Comparison of ENCODE assay signal across 19 cellular contexts in the genomic region with DNA sequence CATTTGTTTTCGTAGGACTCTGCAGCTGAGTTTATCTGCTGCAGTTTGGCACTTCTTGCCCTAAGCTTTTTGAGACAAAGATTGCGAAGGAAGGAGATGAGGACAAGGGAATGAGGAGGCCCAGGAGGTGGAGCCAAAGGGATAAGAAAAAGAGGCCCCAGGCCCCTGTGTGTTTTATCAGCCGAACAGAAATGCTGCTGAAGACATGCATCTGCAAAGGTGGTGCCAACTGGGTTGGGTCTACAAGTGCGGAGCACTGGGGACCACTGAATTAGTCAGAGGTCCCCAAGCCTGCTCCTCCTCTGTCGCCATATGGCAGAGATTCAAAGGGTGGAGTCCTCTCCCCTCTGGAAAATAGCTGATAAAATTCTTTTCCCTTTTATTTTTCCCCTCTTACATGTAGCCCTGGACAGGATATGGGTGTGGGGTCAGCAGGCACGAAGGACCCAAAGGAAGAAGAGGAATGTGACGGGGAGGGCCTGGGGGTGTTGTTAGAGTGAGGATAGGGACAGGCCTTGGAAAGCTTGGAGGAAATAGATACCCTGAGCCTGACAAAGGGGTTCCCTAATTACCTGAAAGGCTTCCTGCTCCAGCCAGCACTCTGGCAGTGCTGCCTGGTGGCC. TPM values are rescaled to one million over a fixed set of nuclear protein-coding genes. Genes with fewer than 3 reads are reported as not detected.
DNase-seq lines count a peak whose midpoint lies in the region; ATAC-seq, FAIRE-seq and TF ChIP-seq lines count a peak whose summit lies in the region.
"Had no signal": no experiment of that assay in that cellular context is flagged by ENCODE, and none has a peak within 500 bp of the region (broad histone marks: within the 10 kb centered on the region; RNA-seq: fewer than 3 reads in every experiment).

No MANE protein-coding gene starts in this region.

- no peaks in the 10 kb centered on the region for H4K20me1 ChIP-seq in endothelial cell of umbilical vein (replicated peaks; ENCODE audit: control insufficient read depth, extremely low read depth, insufficient read depth, low read length)

- no peak for TF ChIP-seq POLR2A in endothelial cell of umbilical vein (IDR thresholded peaks at IDR 0.05; ENCODE audit: low read depth, low read length)
- TF ChIP-seq POLR2A in thyroid gland (IDR thresholded peaks at IDR 0.05), result no peak

- H3K79me2 ChIP-seq in endothelial cell of umbilical vein (ENCODE audit: control insufficient read depth, insufficient read depth, low read length), result no peaks in the 10 kb centered on the region

- H3K27me3 ChIP-seq in endothelial cell of umbilical vein (ENCODE audit: control insufficient read depth in 2 of 2, insufficient read depth in 2 of 2, low read length in 2 of 2) (peaks cover 5 to 16% of the 10 kb centered on the region in 2 experiments), lung (ENCODE audit: control insufficient read depth, insufficient read depth) (no peaks in the 10 kb centered on the region), thyroid gland (no peaks in the 10 kb centered on the region)

- BruUV-seq in endothelial cell of umbilical vein (replicated peaks; lab: Mats Ljungman, UMichigan), result no TSS peak

- H3K27ac ChIP-seq in endothelial cell of umbilical vein (ENCODE audit: insufficient read depth, low read depth, low read length) (no peak overlapping the region), lung (ENCODE audit: low read depth in 1 of 2, low read length in 1 of 2) (peak overlapping the region; percentile 57 to 80), thyroid gland (peak overlapping the region; percentile 9 to 63 (median 56))
- H3K27ac ChIP-seq: neutrophil had no signal

- no peaks in the 10 kb centered on the region for H3K9me1 ChIP-seq in endothelial cell of umbilical vein (replicated peaks; ENCODE audit: control insufficient read depth, extremely low read depth, insufficient read depth, low read length)

- POLR2A ChIA-PET in endothelial cell of umbilical vein (lab: Charles Lee), result interaction anchor here (1.2 kb wide), 1 partner anchor 55 kb away, joined by 3 read pairs; no protein-coding TSS in a partner anchor

- DNase-seq in SKM-1 (lab: John Stamatoyannopoulos, UW; ENCODE audit: unreplicated experiment) (peak; percentile 29), endothelial cell of umbilical vein (ENCODE audit: low read depth, low spot score) (peak; percentile 50), lung (ENCODE audit: low spot score) (no peak), thyroid gland (peak; percentile 17 to 23), NCI-H1417 (lab: John Stamatoyannopoulos, UW) (no peak), GM13976 (ENCODE audit: low spot score) (no peak)
- no peak for DNase-seq in stimulated activated CD4-positive, alpha-beta T cell treated with anti-CD3 and anti-CD28 coated beads, Interleukin-12 subunit alpha, Interleukin-12 subunit beta, amount 100 ng/mL, for 4 hours
- DNase-seq: activated CD4-positive, alpha-beta T cell treated with anti-CD3 and anti-CD28 coated beads, Interleukin-2, amount 10 ng/mL, durations not matched to agents 7 days and 5 days; BE2C; GOT3; mesenchymal stem cell; NCI-H187; NCI-H69; small intestine had no signal

- peak overlapping the region; percentile 8 for H2AFZ ChIP-seq in endothelial cell of umbilical vein (ENCODE audit: low read depth, low read length)

- ATAC-seq in lung (ENCODE audit: insufficient read depth, low FRiP score) (no peak), HG03025 (IDR thresholded peaks at IDR 0.05; ENCODE audit: low FRiP score, unreplicated experiment) (no peak)
- ATAC-seq: esophagus mucosa had no signal

- FAIRE-seq in endothelial cell of umbilical vein (lab: Jason Lieb, UNC), result no peak
- FAIRE-seq: RCC 7860, small intestine had no signal

- H3K4me1 ChIP-seq in endothelial cell of umbilical vein (ENCODE audit: control insufficient read depth, extremely low read depth, insufficient read depth, low read length) (peaks cover 16% of the 10 kb centered on the region), lung (ENCODE audit: control insufficient read depth in 2 of 2, insufficient read depth in 2 of 2, low read length in 2 of 2) (peaks cover 6% of the 10 kb centered on the region in 2 donors), thyroid gland (peaks cover 7 to 18% of the 10 kb centered on the region in 2 donors)
- H3K4me1 ChIP-seq: BE2C had no signal

- no peaks in the 10 kb centered on the region for H3K36me3 ChIP-seq in endothelial cell of umbilical vein (ENCODE audit: control insufficient read depth in 2 of 2, extremely low read depth in 1 of 2, insufficient read depth in 2 of 2, low read length in 2 of 2)
- H3K36me3 ChIP-seq in lung (ENCODE audit: control insufficient read depth in 2 of 2, insufficient read depth in 2 of 2, low read length in 2 of 2), result no peaks in the 10 kb centered on the region
- no peaks in the 10 kb centered on the region for H3K36me3 ChIP-seq in thyroid gland
- H3K36me3 ChIP-seq: BE2C, neutrophil had no signal

- H3K4me3 ChIP-seq in endothelial cell of umbilical vein (replicated peaks in 1 of 3; ENCODE audit: insufficient read depth in 1 of 3, low read depth in 1 of 3, low read length in 3 of 3) (no peak overlapping the region), lung (no peak overlapping the region), thyroid gland (replicated peaks in 1 of 3) (no peak overlapping the region)

- WGBS in lung, 2 donors, result 18 to 32% methylated on average over 7 of the region's 7 CpGs
- WGBS in thyroid gland, 2 donors, result 66% methylated on average over 7 of the region's 7 CpGs

- in situ Hi-C loops in GM13976 (cut with MboI; ENCODE audit: low sequenced_read_pairs, unreplicated experiment), result no loop called here

- dilution Hi-C loops in endothelial cell of umbilical vein (cut with MboI; ENCODE audit: extremely low pct_ligation_motif_present, low sequenced_read_pairs), result no loop called here

- H3K9ac ChIP-seq in endothelial cell of umbilical vein (replicated peaks; ENCODE audit: extremely low read depth, insufficient read depth, low read length), result no peak overlapping the region

- intact Hi-C loops in endothelial cell of umbilical vein (cut with micrococcal nuclease), result loop anchor here (1.0 kb wide), 1 partner anchor 55 kb away; no protein-coding TSS in a partner anchor
- intact Hi-C loops in thyroid gland (cut with DNase I), result no loop called here

- H3K9me3 ChIP-seq in endothelial cell of umbilical vein (replicated peaks; ENCODE audit: control insufficient read depth, insufficient read depth, low read length) (no peaks in the 10 kb centered on the region), lung (ENCODE audit: control insufficient read depth in 2 of 2, insufficient read depth in 1 of 2, low read length in 1 of 2) (no peaks in the 10 kb centered on the region), thyroid gland (no peaks in the 10 kb centered on the region)
- H3K9me3 ChIP-seq: BE2C, neutrophil had no signal

- no peak overlapping the region for H3K4me2 ChIP-seq in endothelial cell of umbilical vein (ENCODE audit: insufficient read depth, low read length)

- TF ChIP-seq CTCF in endothelial cell of umbilical vein (IDR thresholded peaks at IDR 0.05; ENCODE audit: extremely low read depth in 1 of 2, insufficient read depth in 1 of 2, low read depth in 1 of 2, low read length in 2 of 2) (peak in 1 of 2 donors; percentile 11), lung (IDR thresholded peaks at IDR 0.05; ENCODE audit: control extremely low read depth, extremely low read depth) (peak; percentile 3), thyroid gland (IDR thresholded peaks at IDR 0.05) (no peak), GM13976 (IDR thresholded peaks at IDR 0.05; ENCODE audit: borderline replicate concordance, control extremely low read depth, extremely low read depth, insufficient read depth, missing control alignments) (no peak)

- CTCF ChIA-PET in endothelial cell of umbilical vein (lab: Charles Lee), result interaction anchor here (0.7 to 4.7 kb wide), 16 partner anchors 9 to 114 kb away, joined by 3 to 43 read pairs (median 3); no protein-coding TSS in a partner anchor

TF ChIP-seq in endothelial cell of umbilical vein, 7 proteins besides CTCF, POLR2A, EP300 and RAD21:
- TF ChIP-seq MYC (IDR thresholded peaks at IDR 0.05; ENCODE audit: low read depth, low read length), result no peak
- TF ChIP-seq JUN (IDR thresholded peaks at IDR 0.05; ENCODE audit: borderline replicate concordance, insufficient read depth, insufficient read length, low read depth), result no peak
- TF ChIP-seq, protein P1, sequence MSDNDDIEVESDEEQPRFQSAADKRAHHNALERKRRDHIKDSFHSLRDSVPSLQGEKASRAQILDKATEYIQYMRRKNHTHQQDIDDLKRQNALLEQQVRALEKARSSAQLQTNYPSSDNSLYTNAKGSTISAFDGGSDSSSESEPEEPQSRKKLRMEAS (IDR thresholded peaks at IDR 0.05; ENCODE audit: insufficient read depth, insufficient read length), result no peak
- TF ChIP-seq EZH2 (IDR thresholded peaks at IDR 0.05; ENCODE audit: borderline replicate concordance, low read depth, low read length, severe bottlenecking), result no peak
- TF ChIP-seq GATA2 (IDR thresholded peaks at IDR 0.05; ENCODE audit: insufficient read depth, insufficient read length, low read depth, low read length), result no peak
- TF ChIP-seq POLR2AphosphoS5 (IDR thresholded peaks at IDR 0.05; ENCODE audit: insufficient read depth, low read depth, low read length), result no peak
- TF ChIP-seq FOS (IDR thresholded peaks at IDR 0.05; ENCODE audit: borderline replicate concordance, insufficient read depth, low read length), result no peak

RNA-seq across cellular contexts. Expression of gene CD34, which starts 2.7 kb away (rescaled TPM):
- total RNA-seq in endothelial cell of umbilical vein, result 115 and 174 TPM in 2 replicates
- polyA plus RNA-seq in endothelial cell of umbilical vein, result 102 and 136 TPM in 2 replicates
- 39.5 and 65.4 TPM in 2 replicates for polyA plus RNA-seq in endothelial cell of umbilical vein (2011; cell fraction: cytosol; rRNA removed)
- polyA plus RNA-seq in endothelial cell of umbilical vein (2011; cell fraction: nucleus; rRNA removed), result 32.2 and 55.6 TPM in 2 replicates
- polyA plus RNA-seq in endothelial cell of umbilical vein (2012), result 16.9 and 23.7 TPM in 2 replicates
- polyA minus RNA-seq in endothelial cell of umbilical vein, result 87.5 and 111 TPM in 2 replicates
- not detected for polyA minus RNA-seq in endothelial cell of umbilical vein (2011; cell fraction: cytosol; rRNA and poly(A)+ RNA removed)
- 19.8 and 20.0 TPM in 2 replicates for polyA minus RNA-seq in endothelial cell of umbilical vein (2011; cell fraction: nucleus; rRNA and poly(A)+ RNA removed)
- total RNA-seq in lung, result 10 to 100 TPM; 44.8 to 81.9 TPM
- polyA plus RNA-seq in lung, result 10 to 100 TPM; 23.6 to 29.3 TPM
- 10 to 100 TPM; 20.7 to 38.8 (median 27.8) TPM for total RNA-seq in thyroid gland
- total RNA-seq: T-helper 1 cell treated with Interleukin-12 subunit alpha and Interleukin-12 subunit beta and Interleukin-4 antibody, amounts not matched to agents 30 ng/mL and 1 ng/mL, for 36 hours had no signal

Comparison
In these comparisons a context has a peak if more than half of its experiments do, and no peak if none do; other contexts are left out.
1. DNase-seq: peak in SKM-1 (single experiment), endothelial cell of umbilical vein (single experiment) and thyroid gland (2 of 2); none in lung (single experiment), stimulated activated CD4-positive, alpha-beta T cell treated with anti-CD3 and anti-CD28 coated beads, Interleukin-12 subunit alpha, Interleukin-12 subunit beta, amount 100 ng/mL, for 4 hours (single experiment), NCI-H1417 (0 of 3) and GM13976 (single experiment).